ENCODE assay signal across 18 cellular contexts in genomic region chr5:37835400-37835973, GRCh38. TPM values are rescaled to one million over a fixed set of nuclear protein-coding genes. Genes with fewer than 3 reads are reported as not detected.
DNase-seq lines count a peak whose midpoint lies in the region; ATAC-seq, FAIRE-seq and TF ChIP-seq lines count a peak whose summit lies in the region.
"Had no signal": no experiment of that assay in that cellular context is flagged by ENCODE, and none has a peak within 500 bp of the region (broad histone marks: within the 10 kb centered on the region; RNA-seq: fewer than 3 reads in every experiment).

No MANE protein-coding gene starts in this region.

- H3K9ac ChIP-seq in IMR-90 (ENCODE audit: low read depth, low read length): no peak overlapping the region
- H3K9ac ChIP-seq in endodermal cell (ENCODE audit: extremely low read depth, low read length, poor library complexity, severe bottlenecking): no peak overlapping the region
- peak overlapping the region; percentile 90 for H3K9ac ChIP-seq in muscle layer of colon (ENCODE audit: low read length)

- dilution Hi-C loops in IMR-90 (cut with HindIII; ENCODE audit: low sequenced_read_pairs, unreplicated experiment): no loop called here

- H3K27ac Mint-ChIP-seq in endodermal cell: no peak overlapping the region
- H3K27ac Mint-ChIP-seq: activated CD8-positive, alpha-beta T cell treated with anti-CD3 and anti-CD28 coated beads for 36 hours; activated T-helper 1 cell treated with anti-CD3 and anti-CD28 coated beads, Interleukin-12 subunit alpha, Interleukin-12 subunit beta, Interleukin-2, Interleukin-4 antibody, amounts not matched to agents 30 ng/mL and 10 ng/mL and 1 ng/mL, durations not matched to agents 14 hours and 24 hours and 36 hours had no signal

- H3K27me3 Mint-ChIP-seq in endodermal cell (ENCODE audit: insufficient read depth): peaks cover 78% of the 10 kb centered on the region

- H3K27ac ChIP-seq in IMR-90 (ENCODE audit: insufficient read depth, low read length): no peak overlapping the region
- H3K27ac ChIP-seq in endodermal cell (ENCODE audit: low read depth, low read length): no peak overlapping the region
- H3K27ac ChIP-seq in muscle layer of colon (ENCODE audit: low read depth, low read length): peak overlapping the region; percentile 94
- H3K27ac ChIP-seq in stomach: peak overlapping the region in 3 of 5 donors; percentile 33 to 82 (median 54)
- H3K27ac ChIP-seq: adrenal gland; BLaER1 treated with 17β-estradiol and CSF1 and Interleukin-3, amounts not matched to agents 10 nM and 100 nM had no signal

- H3K36me3 ChIP-seq in IMR-90 (ENCODE audit: control insufficient read depth, insufficient read depth, low read length) (no peaks in the 10 kb centered on the region), endodermal cell (ENCODE audit: control insufficient read depth, insufficient read depth, low read length) (no peaks in the 10 kb centered on the region), muscle layer of colon (ENCODE audit: insufficient read depth, low read length) (peaks cover 7% of the 10 kb centered on the region), stomach (no peaks in the 10 kb centered on the region)
- H3K36me3 ChIP-seq: adrenal gland; BLaER1 treated with 17β-estradiol and CSF1 and Interleukin-3, amounts not matched to agents 10 nM and 100 nM had no signal

- no peak overlapping the region for H3K56ac ChIP-seq in IMR-90 (ENCODE audit: extremely low read depth, insufficient read depth, low read length)

- H3K4me3 ChIP-seq in IMR-90 (ENCODE audit: insufficient read depth, low read depth, low read length) (no peak overlapping the region), endodermal cell (ENCODE audit: low read length) (peak overlapping the region; percentile 78), muscle layer of colon (ENCODE audit: low read depth in 1 of 2, low read length in 2 of 2) (peak overlapping the region; percentile 87), stomach (peak overlapping the region; percentile 35 to 52 (median 38))

- H3K4me2 ChIP-seq in IMR-90 (ENCODE audit: low read depth, low read length): no peak overlapping the region

- H3K9me3 ChIP-seq in IMR-90 (ENCODE audit: control insufficient read depth, insufficient read depth, low read length): no peaks in the 10 kb centered on the region
- no peaks in the 10 kb centered on the region for H3K9me3 ChIP-seq in endodermal cell (ENCODE audit: control insufficient read depth, low read length)
- H3K9me3 ChIP-seq in muscle layer of colon (ENCODE audit: low read length): no peaks in the 10 kb centered on the region
- no peaks in the 10 kb centered on the region for H3K9me3 ChIP-seq in stomach
- H3K9me3 ChIP-seq: adrenal gland had no signal

- TF ChIP-seq CTCF in IMR-90 (conservative IDR thresholded peaks at IDR 0.05; ENCODE audit: low read depth, low read length): no peak
- no peak for TF ChIP-seq CTCF in endodermal cell (conservative IDR thresholded peaks at IDR 0.05)
- TF ChIP-seq CTCF in stomach (IDR thresholded peaks at IDR 0.05): no peak

- H3K36me3 Mint-ChIP-seq in endodermal cell (ENCODE audit: low read depth): no peaks in the 10 kb centered on the region

- H3K18ac ChIP-seq in IMR-90 (ENCODE audit: low read depth, low read length): no peak overlapping the region

- 0 out of 4 replicates have a peak, but pooled peaks cover 0 to 5% of the 10 kb centered on the region in 2 experiments for H3K79me1 ChIP-seq in IMR-90 (ENCODE audit: low read depth in 1 of 2, low read length in 2 of 2)

- H2AK9ac ChIP-seq in IMR-90 (replicated peaks; ENCODE audit: low read depth, low read length, poor library complexity): no peak overlapping the region

- H3K14ac ChIP-seq in IMR-90 (replicated peaks; ENCODE audit: low read depth, low read length): no peak overlapping the region

- peaks cover 4% of the 10 kb centered on the region; the same call in 1 of the 2 replicates for H3K9me1 ChIP-seq in IMR-90 (ENCODE audit: insufficient read depth, low read length)

- CTCF ChIA-PET in IMR-90 (lab: Yijun Ruan, JAX): interaction anchor here (1.2 kb wide), 1 partner anchor 340 kb away, joined by 3 read pairs; no protein-coding TSS in a partner anchor

- H2BK15ac ChIP-seq in IMR-90 (ENCODE audit: low read depth, low read length): no peak overlapping the region; the same call in 2 of the 3 replicates

- peak overlapping the region; percentile 54 for H3K4me3 Mint-ChIP-seq in endodermal cell
- H3K4me3 Mint-ChIP-seq: activated CD8-positive, alpha-beta T cell treated with anti-CD3 and anti-CD28 coated beads for 36 hours; activated T-helper 1 cell treated with anti-CD3 and anti-CD28 coated beads, Interleukin-12 subunit alpha, Interleukin-12 subunit beta, Interleukin-2, Interleukin-4 antibody, amounts not matched to agents 30 ng/mL and 10 ng/mL and 1 ng/mL, durations not matched to agents 14 hours and 24 hours and 36 hours had no signal

- H4K5ac ChIP-seq in IMR-90 (ENCODE audit: low read depth, low read length): no peak overlapping the region

- in situ Hi-C loops in IMR-90 (cut with MboI; ENCODE audit: low sequenced_read_pairs): loop anchor here (5.0 kb wide), 1 partner anchor 357 kb away; no protein-coding TSS in a partner anchor

- DNase-seq in IMR-90: no peak
- DNase-seq in endodermal cell: no peak
- no peak for DNase-seq in stomach
- DNase-seq in RCC 7860 (ENCODE audit: low spot score): no peak
- no peak for DNase-seq in D341Med (ENCODE audit: low spot score)
- DNase-seq: activated CD8-positive, alpha-beta T cell treated with anti-CD3 and anti-CD28 coated beads for 36 hours; adrenal gland; DMS153; NCI-H1694 had no signal

- H2BK5ac ChIP-seq in IMR-90 (ENCODE audit: low read depth, low read length, poor library complexity, severe bottlenecking): no peak overlapping the region

- no peak for ATAC-seq in IMR-90 (ENCODE audit: low read depth)
- no peak for ATAC-seq in HG03565 (IDR thresholded peaks at IDR 0.05; ENCODE audit: unreplicated experiment)
- ATAC-seq: activated CD8-positive, alpha-beta T cell treated with anti-CD3 and anti-CD28 coated beads for 36 hours had no signal

- no peak overlapping the region for H4K91ac ChIP-seq in IMR-90 (ENCODE audit: insufficient read depth, low read depth, low read length)

- WGBS in IMR-90 (ENCODE audit: extremely low coverage in 2 of 2, insufficient read length in 1 of 2), 2 experiments: 85% methylated on average over 7 of the region's 19 CpGs; no CpG with 5 or more reads in 1 of the 2 experiments
- 63 to 85% methylated on average over 6 to 17 of the region's 19 CpGs for WGBS in endodermal cell (ENCODE audit: insufficient coverage in 1 of 2, insufficient read length in 1 of 2), 2 experiments
- 44 to 56% (median 47%) methylated on average over 19 of the region's 19 CpGs for WGBS in stomach, 5 donors

- no peak overlapping the region for H4K8ac ChIP-seq in IMR-90 (ENCODE audit: low read depth in 2 of 2, low read length in 2 of 2)

- H3K4me1 ChIP-seq in IMR-90 (ENCODE audit: control insufficient read depth, insufficient read depth, low read length): peaks cover 6% of the 10 kb centered on the region; the same call in 1 of the 2 replicates
- peaks cover 4% of the 10 kb centered on the region for H3K4me1 ChIP-seq in endodermal cell (ENCODE audit: control insufficient read depth, insufficient read depth, low read length)
- peaks cover 39% of the 10 kb centered on the region for H3K4me1 ChIP-seq in muscle layer of colon (ENCODE audit: insufficient read depth, low read length)
- H3K4me1 ChIP-seq in stomach: peaks cover 36 to 77% (median 54%) of the 10 kb centered on the region in 4 donors

- BruUV-seq in IMR-90 (replicated peaks; lab: Mats Ljungman, UMichigan): no TSS peak

- no peak for TF ChIP-seq POLR2A in IMR-90 (IDR thresholded peaks at IDR 0.05; ENCODE audit: low read depth, low read length)
- no peak for TF ChIP-seq POLR2A in stomach (IDR thresholded peaks at IDR 0.05)

- H2BK120ac ChIP-seq in IMR-90 (ENCODE audit: low read depth, low read length): no peak overlapping the region

- no peak for TF ChIP-seq RAD21 in IMR-90 (IDR thresholded peaks at IDR 0.05; ENCODE audit: low read length)

- H3K23ac ChIP-seq in IMR-90 (ENCODE audit: low read depth, low read length): no peak overlapping the region

- no peak overlapping the region for H3K4ac ChIP-seq in IMR-90 (ENCODE audit: low read depth, low read length)

- peaks cover 16% of the 10 kb centered on the region; the same call in 1 of the 2 replicates for H3K27me3 ChIP-seq in IMR-90 (ENCODE audit: control insufficient read depth, insufficient read depth, low read length)
- peaks cover 88% of the 10 kb centered on the region for H3K27me3 ChIP-seq in endodermal cell (ENCODE audit: control insufficient read depth, insufficient read depth, low read length, poor library complexity, severe bottlenecking)
- peaks cover 0 to 9% of the 10 kb centered on the region in 2 donors for H3K27me3 ChIP-seq in muscle layer of colon (ENCODE audit: control insufficient read depth in 1 of 2, insufficient read depth in 2 of 2, low read length in 2 of 2)
- peaks cover 8 to 83% (median 69%) of the 10 kb centered on the region in 3 donors for H3K27me3 ChIP-seq in stomach

- POLR2A ChIA-PET in IMR-90 (lab: Charles Lee; ENCODE audit: unreplicated experiment): no interaction called here

- H2AFZ ChIP-seq in IMR-90 (replicated peaks; ENCODE audit: low read length, poor library complexity): peak overlapping the region; percentile 33

- peaks cover 25% of the 10 kb centered on the region for H3K4me1 Mint-ChIP-seq in endodermal cell

- H3K9me3 Mint-ChIP-seq in endodermal cell: no peaks in the 10 kb centered on the region
- H3K9me3 Mint-ChIP-seq: activated CD8-positive, alpha-beta T cell treated with anti-CD3 and anti-CD28 coated beads for 36 hours; activated T-helper 1 cell treated with anti-CD3 and anti-CD28 coated beads, Interleukin-12 subunit alpha, Interleukin-12 subunit beta, Interleukin-2, Interleukin-4 antibody, amounts not matched to agents 30 ng/mL and 10 ng/mL and 1 ng/mL, durations not matched to agents 14 hours and 24 hours and 36 hours had no signal

- 0 out of 2 replicates have a peak overlapping the region, but pooled peaks have one; percentile 44 for H2AK5ac ChIP-seq in IMR-90 (ENCODE audit: low read depth, low read length)

- intact Hi-C loops in IMR-90 (cut with micrococcal nuclease): loop anchor here (5.0 to 10.0 kb wide), 3 partner anchors 63 to 221 kb away; no protein-coding TSS in a partner anchor
- intact Hi-C loops in stomach (cut with DNase I; ENCODE audit: low total_unique reads): loop anchor here (5.0 kb wide), 1 partner anchor 357 kb away; no protein-coding TSS in a partner anchor

- H2BK20ac ChIP-seq in IMR-90 (ENCODE audit: low read depth, low read length): no peak overlapping the region

- TF ChIP-seq EP300 in stomach (IDR thresholded peaks at IDR 0.05): no peak

- peaks cover 9% of the 10 kb centered on the region; the same call in 1 of the 2 replicates for H4K20me1 ChIP-seq in IMR-90 (ENCODE audit: insufficient read depth, low read length)

- no peak for FAIRE-seq in RCC 7860 (lab: Jason Lieb, UNC)
- FAIRE-seq: keratinocyte, TTC549 had no signal

RNA-seq across cellular contexts. Expression of gene GDNF, which starts 4.4 kb away (rescaled TPM):
- total RNA-seq in IMR-90 (2012; rRNA removed) (0.18 and 0.28 TPM in 2 replicates), endodermal cell (1 to 10 TPM in 1 of 2 donors, under 1 TPM in 1; 0.58 to 2.4 TPM), stomach (1 to 10 TPM in 1 of 5 donors, under 1 TPM in 2, not detected in 2; 0.29 to 1.1 (median 0.29) TPM)
- polyA plus RNA-seq in IMR-90 (2012; rRNA removed) (0.82 and 0.85 TPM in 2 replicates), stomach (under 1 TPM; 0.55 to 0.93 (median 0.92) TPM)
- 0.35 and 0.68 TPM in 2 replicates for polyA plus RNA-seq in IMR-90 (2012; cell fraction: cytosol; rRNA removed)
- 1.6 and 3.3 TPM in 2 replicates for polyA plus RNA-seq in IMR-90 (2012; cell fraction: nucleus; rRNA removed; ENCODE audit: low replicate concordance)
- polyA plus RNA-seq in endodermal cell (2013, experiment 1 of 2): 1.1 TPM
- 0.58 TPM for polyA plus RNA-seq in endodermal cell (2013, experiment 2 of 2)
- total RNA-seq: activated CD8-positive, alpha-beta T cell treated with anti-CD3 and anti-CD28 coated beads for 36 hours; cerebellum; glomerular endothelial cell; NCI-H460 had no signal

Comparison
In these comparisons a context has a peak if more than half of its experiments do, and no peak if none do; other contexts are left out.
1. H3K27ac ChIP-seq: peak in muscle layer of colon (single experiment) and stomach (3 of 5); none in IMR-90 (single experiment) and endodermal cell (single experiment).